22 cellular contexts compared by ENCODE assay signal in genomic region chr5:157984611-157985010, GRCh38.
DNase-seq lines count a peak whose midpoint lies in the region; ATAC-seq and TF ChIP-seq lines count a peak whose summit lies in the region.
"Had no signal": no experiment of that assay in that cellular context is flagged by ENCODE, and none has a peak within 500 bp of the region (broad histone marks: within the 10 kb centered on the region; RNA-seq: fewer than 3 reads in every experiment).

No MANE protein-coding gene starts in this region.

- intact Hi-C loops in left cardiac atrium (cut with DNase I) = no loop called here
- intact Hi-C loops in cardiac septum (cut with DNase I) = no loop called here
- intact Hi-C loops in left ventricle myocardium superior (cut with micrococcal nuclease) = no loop called here
- intact Hi-C loops in heart left ventricle (cut with DNase I) = no loop called here

- H3K4me3 ChIP-seq in heart left ventricle = no peak overlapping the region
- H3K4me3 ChIP-seq: BLaER1, GM12878 had no signal

- peaks cover 0 to 13% (median 0%) of the 10 kb centered on the region in 12 donors for H3K4me1 ChIP-seq in heart left ventricle
- H3K4me1 ChIP-seq: BLaER1 had no signal

- no peak for TF ChIP-seq CTCF in heart left ventricle (IDR thresholded peaks at IDR 0.05)

- no peak for DNase-seq in left cardiac atrium
- no peak for DNase-seq in cardiac septum (ENCODE audit: low spot score)
- no peak for DNase-seq in left ventricle myocardium superior
- no peak for DNase-seq in heart left ventricle
- no peak for DNase-seq in iPS-NIHi11 (ENCODE audit: low spot score)
- DNase-seq: 8988T; ACHN; BE2C; C1 segment of cervical spinal cord; CD4-positive, alpha-beta memory T cell; CD4-positive, CD25-positive, alpha-beta regulatory T cell; CD8-positive, alpha-beta memory T cell; COR-L47; DMS 273 treated with DMSO at 0.1 percent for 48 hours; DMS153; DMS53; DMS79; DND-41; EL; GDM1 had no signal

- no peaks in the 10 kb centered on the region for H3K9me3 ChIP-seq in heart left ventricle
- H3K9me3 ChIP-seq: BE2C, BLaER1 had no signal

- H3K36me3 ChIP-seq in heart left ventricle = no peaks in the 10 kb centered on the region
- H3K36me3 ChIP-seq: BE2C, BLaER1 had no signal

- H3K27ac ChIP-seq in heart left ventricle = peak overlapping the region in 1 of 12 donors; percentile 4
- H3K27ac ChIP-seq: BLaER1 had no signal

- TF ChIP-seq POLR2A in heart left ventricle (IDR thresholded peaks at IDR 0.05) = no peak

- ATAC-seq in left cardiac atrium (peak; percentile 43 to 44), left ventricle myocardium superior (peak; percentile 59), heart left ventricle (no peak)
- ATAC-seq: GM12878 had no signal

- 67 to 70% (median 69%) methylated on average over 5 of the region's 5 CpGs for WGBS in heart left ventricle, 4 donors

- no peaks in the 10 kb centered on the region for H3K27me3 ChIP-seq in heart left ventricle
- H3K27me3 ChIP-seq: BE2C, BLaER1 had no signal

Comparison
In these comparisons a context has a peak if more than half of its experiments do, and no peak if none do; other contexts are left out.
1. ATAC-seq: peak in left cardiac atrium (2 of 2) and left ventricle myocardium superior (single experiment); none in heart left ventricle (0 of 4).